15 cellular contexts compared by ENCODE assay signal in genomic region chr3:38235466-38235865, GRCh38. TPM values are rescaled to one million over a fixed set of nuclear protein-coding genes. Genes with fewer than 3 reads are reported as not detected.
"Had no signal": no experiment of that assay in that cellular context is flagged by ENCODE, and none has a peak within 500 bp of the region (broad histone marks: within the 10 kb centered on the region; RNA-seq: fewer than 3 reads in every experiment).

No MANE protein-coding gene starts in this region.

- ATAC-seq: activated naive CD4-positive, alpha-beta T cell treated with anti-CD3 and anti-CD28 coated beads, Interleukin-2, amount 50 U/mL, for 72 hours; left cardiac atrium; lower lobe of right lung; right cardiac atrium had no signal

- H3K4me1 ChIP-seq: colonic mucosa, lower lobe of right lung, tibial artery had no signal

- DNase-seq: activated CD4-positive, CD25-positive, alpha-beta regulatory T cell; colonic mucosa; effector CD4-positive, alpha-beta T cell; hypothalamus; left cardiac atrium; lower lobe of right lung; midbrain; posterior cingulate gyrus; right cardiac atrium; small intestine; T-helper 2 cell; tibial artery had no signal

- H3K27ac Mint-ChIP-seq: activated naive CD4-positive, alpha-beta T cell treated with anti-CD3 and anti-CD28 coated beads, Interleukin-2, amount 50 U/mL, for 72 hours had no signal

- H3K4me3 ChIP-seq: colonic mucosa, lower lobe of right lung, tibial artery had no signal

- H3K9me3 ChIP-seq: colonic mucosa, neutrophil had no signal

- H3K27me3 ChIP-seq: colonic mucosa, neutrophil, tibial artery had no signal

- H3K27ac ChIP-seq: colonic mucosa, lower lobe of right lung, neutrophil, tibial artery had no signal

- H3K36me3 ChIP-seq: colonic mucosa had no signal

RNA-seq across cellular contexts. Expression of gene SLC22A13, which starts 30.1 kb away (rescaled TPM):
- total RNA-seq: glomerular endothelial cell had no signal

RNA-seq across cellular contexts. Expression of gene SLC22A14, which starts 46.6 kb away (rescaled TPM):
- total RNA-seq: activated naive CD4-positive, alpha-beta T cell treated with anti-CD3 and anti-CD28 coated beads, Interleukin-2, amount 50 U/mL, for 72 hours; lower lobe of right lung had no signal
